Comparison of ENCODE assay signal across 8 cellular contexts in the genomic region with DNA sequence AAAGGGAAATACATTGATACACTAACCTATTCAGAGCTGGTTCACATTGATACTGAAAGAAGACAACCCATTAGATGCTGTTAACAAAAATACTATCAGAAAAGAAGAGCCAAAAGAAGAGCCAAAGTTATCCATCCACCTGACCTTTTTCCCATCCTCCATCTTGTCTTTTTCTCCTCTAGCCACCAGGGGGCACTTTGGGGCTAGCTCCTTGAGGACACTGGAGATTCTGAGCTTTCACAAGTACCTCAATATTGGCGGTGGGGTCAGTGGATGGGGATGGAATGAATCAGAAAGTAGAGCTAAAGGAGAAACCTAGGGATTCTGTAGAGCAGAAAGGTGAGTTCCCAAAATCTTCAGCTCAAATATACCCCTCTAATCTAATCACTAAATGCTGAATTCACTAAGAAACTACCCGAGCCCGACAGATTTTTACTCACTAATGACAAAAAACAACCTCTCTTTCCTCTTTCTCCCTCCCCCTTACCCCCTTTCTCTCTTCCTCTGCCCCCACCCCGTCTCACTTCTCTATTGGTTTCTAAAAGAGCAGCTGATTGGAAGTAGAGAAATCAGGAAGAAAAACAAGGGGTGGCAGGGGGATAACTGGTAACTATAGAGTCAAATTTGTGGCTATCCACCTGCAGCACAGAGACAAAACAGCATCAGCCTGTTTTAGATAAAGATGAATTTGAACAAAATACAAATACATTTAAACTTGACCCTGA.
A peak's percentile ranks its signal among the peaks of the same experiment; 100 is the strongest.
DNase-seq lines count a peak whose midpoint lies in the region; ATAC-seq and TF ChIP-seq lines count a peak whose summit lies in the region.

No MANE protein-coding gene starts in this region.

- H3K9me3 Mint-ChIP-seq in activated CD8-positive, alpha-beta T cell treated with anti-CD3 and anti-CD28 coated beads for 36 hours: peaks cover 3% of the 10 kb centered on the region
- H3K9me3 Mint-ChIP-seq in CD8-positive, alpha-beta T cell: no peaks in the 10 kb centered on the region

- CTCF ChIA-PET in activated CD8-positive, alpha-beta T cell treated with anti-CD3 and anti-CD28 coated beads for 36 hours (lab: Charles Lee): interaction anchor here (0.8 to 1.5 kb wide), 6 partner anchors 11 to 205 kb away, joined by 3 to 4 read pairs (median 3); no protein-coding TSS in a partner anchor
- CTCF ChIA-PET in CD8-positive, alpha-beta T cell (lab: Charles Lee): no interaction called here

- no peak overlapping the region for H3K27ac Mint-ChIP-seq in activated CD8-positive, alpha-beta T cell treated with anti-CD3 and anti-CD28 coated beads for 36 hours
- H3K27ac Mint-ChIP-seq in CD8-positive, alpha-beta T cell: no peak overlapping the region

- TF ChIP-seq CTCF in LNCAP (IDR thresholded peaks at IDR 0.05): peak; percentile 69
- peak; percentile 59 for TF ChIP-seq CTCF in activated CD8-positive, alpha-beta T cell treated with anti-CD3 and anti-CD28 coated beads for 36 hours (IDR thresholded peaks at IDR 0.05)
- TF ChIP-seq CTCF in CD8-positive, alpha-beta T cell (IDR thresholded peaks at IDR 0.05): no peak

- H3K36me3 Mint-ChIP-seq in activated CD8-positive, alpha-beta T cell treated with anti-CD3 and anti-CD28 coated beads for 36 hours (ENCODE audit: low read depth): no peaks in the 10 kb centered on the region
- H3K36me3 Mint-ChIP-seq in CD8-positive, alpha-beta T cell: no peaks in the 10 kb centered on the region

- no peaks in the 10 kb centered on the region for H3K27me3 ChIP-seq in CD8-positive, alpha-beta T cell (ENCODE audit: insufficient read depth, low read length)

- intact Hi-C loops in activated CD8-positive, alpha-beta T cell treated with anti-CD3 and anti-CD28 coated beads for 36 hours (cut with micrococcal nuclease): loop anchor here (10.0 kb wide), 1 partner anchor 150 kb away; no protein-coding TSS in a partner anchor
- intact Hi-C loops in CD8-positive, alpha-beta T cell (cut with DNase I, micrococcal nuclease): loop anchor here in 1 of 2 experiments (5.0 kb wide), 1 partner anchor 682 kb away; no protein-coding TSS in a partner anchor

- H3K9me3 ChIP-seq in CD8-positive, alpha-beta T cell (ENCODE audit: low read length): no peaks in the 10 kb centered on the region

- no peaks in the 10 kb centered on the region for H3K4me1 ChIP-seq in CD8-positive, alpha-beta T cell (ENCODE audit: insufficient read depth, low read length)

- no peak for ATAC-seq in activated CD8-positive, alpha-beta T cell treated with anti-CD3 and anti-CD28 coated beads for 36 hours
- no peak for ATAC-seq in CD8-positive, alpha-beta T cell
- ATAC-seq in GM21717 (IDR thresholded peaks at IDR 0.05; ENCODE audit: unreplicated experiment) (no peak), HG02678 (IDR thresholded peaks at IDR 0.05; ENCODE audit: unreplicated experiment) (no peak)

- H3K4me3 Mint-ChIP-seq in activated CD8-positive, alpha-beta T cell treated with anti-CD3 and anti-CD28 coated beads for 36 hours: no peak overlapping the region
- H3K4me3 Mint-ChIP-seq in CD8-positive, alpha-beta T cell: no peak overlapping the region

- no peaks in the 10 kb centered on the region for H3K36me3 ChIP-seq in CD8-positive, alpha-beta T cell (ENCODE audit: insufficient read depth, low read length)

- no peaks in the 10 kb centered on the region for H3K27me3 Mint-ChIP-seq in activated CD8-positive, alpha-beta T cell treated with anti-CD3 and anti-CD28 coated beads for 36 hours
- no peaks in the 10 kb centered on the region for H3K27me3 Mint-ChIP-seq in CD8-positive, alpha-beta T cell (ENCODE audit: low read depth)

- no peak overlapping the region for H3K4me3 ChIP-seq in CD8-positive, alpha-beta T cell (ENCODE audit: low read depth, low read length)

- H3K4me1 Mint-ChIP-seq in activated CD8-positive, alpha-beta T cell treated with anti-CD3 and anti-CD28 coated beads for 36 hours (ENCODE audit: low read depth): peaks cover 2% of the 10 kb centered on the region
- H3K4me1 Mint-ChIP-seq in CD8-positive, alpha-beta T cell (ENCODE audit: low read depth): no peaks in the 10 kb centered on the region

- peak; percentile 31 to 72 for DNase-seq in NCI-H526 (lab: John Stamatoyannopoulos, UW)
- no peak for DNase-seq in NCI-H526 treated with DMSO at 0.1 percent for 48 hours (lab: John Stamatoyannopoulos, UW)
- peak; percentile 29 for DNase-seq in activated CD8-positive, alpha-beta T cell treated with anti-CD3 and anti-CD28 coated beads for 36 hours
- DNase-seq in kidney glomerular epithelial cell (lab: John Stamatoyannopoulos, UW): peak; percentile 31
- no peak for DNase-seq in CD8-positive, alpha-beta T cell

- H3K27ac ChIP-seq in CD8-positive, alpha-beta T cell (ENCODE audit: low read depth, low read length): no peak overlapping the region

- POLR2A ChIA-PET in activated CD8-positive, alpha-beta T cell treated with anti-CD3 and anti-CD28 coated beads for 36 hours (lab: Charles Lee): no interaction called here
- POLR2A ChIA-PET in CD8-positive, alpha-beta T cell (lab: Charles Lee): no interaction called here

Comparison
In these comparisons a context has a peak if more than half of its experiments do, and no peak if none do; other contexts are left out.
1. DNase-seq: peak in NCI-H526 (2 of 2), activated CD8-positive, alpha-beta T cell treated with anti-CD3 and anti-CD28 coated beads for 36 hours (single experiment) and kidney glomerular epithelial cell (single experiment); none in NCI-H526 treated with DMSO at 0.1 percent for 48 hours (single experiment) and CD8-positive, alpha-beta T cell (0 of 7).